Comparison of ENCODE assay signal across 1 cellular context in genomic region chr4:154444958-154445357, GRCh38.
TF ChIP-seq lines count a peak whose summit lies in the region.

No MANE protein-coding gene starts in this region.

TF ChIP-seq in K562, 482 proteins besides CTCF, POLR2A, EP300 and RAD21 (continued from another document and continues in another):
- TF ChIP-seq BCLAF1 (IDR thresholded peaks at IDR 0.05; ENCODE audit: borderline replicate concordance in 1 of 2, control insufficient read depth in 1 of 2, low read depth in 2 of 2, low read length in 1 of 2) (no peak), ZNF395 (CRISPR knock-in tag; IDR thresholded peaks at IDR 0.05) (no peak), DEAF1 (CRISPR knock-in tag; IDR thresholded peaks at IDR 0.05) (no peak), NCOA6 (IDR thresholded peaks at IDR 0.05) (no peak), LARP7 (IDR thresholded peaks at IDR 0.05) (no peak), CBX5 (IDR thresholded peaks at IDR 0.05; ENCODE audit: borderline replicate concordance, low read depth) (no peak), ZNF764 (CRISPR knock-in tag; IDR thresholded peaks at IDR 0.05; ENCODE audit: low read depth) (no peak), ZNF277 (CRISPR knock-in tag; IDR thresholded peaks at IDR 0.05; ENCODE audit: borderline replicate concordance) (no peak), SNAPC5 (CRISPR knock-in tag; IDR thresholded peaks at IDR 0.05) (no peak), MYC (IDR thresholded peaks at IDR 0.05; ENCODE audit: low read depth, low read length) (no peak), MYC (CRISPR knock-in tag; IDR thresholded peaks at IDR 0.05; ENCODE audit: borderline replicate concordance, low read depth) (no peak), ZNF707 (CRISPR knock-in tag; conservative IDR thresholded peaks at IDR 0.05) (no peak), ZNF76 (CRISPR knock-in tag; IDR thresholded peaks at IDR 0.05; ENCODE audit: borderline replicate concordance) (no peak), PRDM10 (IDR thresholded peaks at IDR 0.05; ENCODE audit: partially characterized antibody) (no peak), SMAD2 (IDR thresholded peaks at IDR 0.05; ENCODE audit: low read depth, low read length) (no peak), SMARCE1 (IDR thresholded peaks at IDR 0.05) (peak; percentile 54; the same call in 1 of the 2 replicates), ZBTB49 (CRISPR knock-in tag; IDR thresholded peaks at IDR 0.05; ENCODE audit: borderline replicate concordance) (no peak), CREB5 (CRISPR knock-in tag; IDR thresholded peaks at IDR 0.05) (no peak), MAFK (IDR thresholded peaks at IDR 0.05; ENCODE audit: low read length) (0 out of 2 replicates have a peak, but pooled peaks have one; percentile 9), RAD51 (IDR thresholded peaks at IDR 0.05; ENCODE audit: borderline replicate concordance, low read depth) (no peak), ZNF134 (CRISPR knock-in tag; conservative IDR thresholded peaks at IDR 0.05) (no peak), HES1 (IDR thresholded peaks at IDR 0.05; ENCODE audit: low read depth) (no peak), ZNF140 (CRISPR knock-in tag; IDR thresholded peaks at IDR 0.05) (no peak), TAF7 (tag; IDR thresholded peaks at IDR 0.05) (no peak), ARID4B (CRISPR knock-in tag; IDR thresholded peaks at IDR 0.05) (no peak), MAX (CRISPR knock-in tag; IDR thresholded peaks at IDR 0.05) (no peak), IFI16 (CRISPR knock-in tag; IDR thresholded peaks at IDR 0.05) (no peak), KHSRP (IDR thresholded peaks at IDR 0.05) (no peak), MTA2 (IDR thresholded peaks at IDR 0.05; ENCODE audit: low read depth) (peak; percentile 60), HMBOX1 (IDR thresholded peaks at IDR 0.05) (peak; percentile 55; the same call in 1 of the 2 replicates), TAF9B (IDR thresholded peaks at IDR 0.05; ENCODE audit: partially characterized antibody) (no peak), RCOR1 (IDR thresholded peaks at IDR 0.05; ENCODE audit: borderline replicate concordance in 1 of 2, low read depth in 2 of 2, low read length in 2 of 2) (peak in 1 of 2 experiments; percentile 73; a peak in 3 of 4 replicates), GATA2 (CRISPR knock-in tag; IDR thresholded peaks at IDR 0.05) (0 out of 2 replicates have a peak, but pooled peaks have one; percentile 14), FOXJ3 (CRISPR knock-in tag; IDR thresholded peaks at IDR 0.05) (no peak), SAP30 (IDR thresholded peaks at IDR 0.05; ENCODE audit: borderline replicate concordance, insufficient read depth, low read depth, low read length, poor library complexity, severe bottlenecking) (no peak), NCOR1 (IDR thresholded peaks at IDR 0.05) (peak; percentile 83), NR1H2 (CRISPR knock-in tag; IDR thresholded peaks at IDR 0.05) (no peak)
